8 cellular contexts compared by ENCODE assay signal in the genomic region with DNA sequence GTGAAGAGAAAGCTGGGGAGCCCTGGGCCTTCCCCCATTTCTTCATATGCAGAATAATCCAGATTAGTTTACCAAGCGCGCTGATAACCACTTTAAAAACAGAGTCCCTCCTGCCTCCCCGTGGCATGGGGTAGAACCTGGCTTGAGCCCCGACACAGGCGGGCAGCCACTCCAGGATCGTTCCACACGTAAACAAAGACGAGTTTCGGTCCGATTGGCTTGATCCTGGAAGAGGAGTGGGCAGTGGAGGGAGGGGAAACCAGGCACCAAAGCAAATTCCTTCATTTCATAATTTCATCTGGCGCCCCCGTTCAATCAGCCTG. TPM values are rescaled to one million over a fixed set of nuclear protein-coding genes. Genes with fewer than 3 reads are reported as not detected.
DNase-seq lines count a peak whose midpoint lies in the region; ATAC-seq, FAIRE-seq and TF ChIP-seq lines count a peak whose summit lies in the region.

No MANE protein-coding gene starts in this region.

- DNase-seq in T-helper 2 cell treated with Interferon-gamma antibody and Interleukin-4, amounts not matched to agents 5 μg/mL and 100 μg/mL, for 36 hours (ENCODE audit: low spot score): no peak
- DNase-seq in T-helper 2 cell (no peak), astrocyte of the cerebellum (ENCODE audit: low read depth) (no peak), kidney (no peak), thoracic aorta (ENCODE audit: low spot score) (no peak), UCSD-AML1 (lab: John Stamatoyannopoulos, UW; ENCODE audit: unreplicated experiment) (no peak), SW 1271 (lab: John Stamatoyannopoulos, UW) (no peak)
- no peak for DNase-seq in NK-92 treated with Interleukin-12 subunit alpha and Interleukin-12 subunit beta, amount 100 ng/mL, for 24 hours (lab: John Stamatoyannopoulos, UW)

- H3K27ac ChIP-seq in kidney (ENCODE audit: low read depth in 2 of 2, low read length in 2 of 2): peak overlapping the region; percentile 58 to 70
- peak overlapping the region; percentile 94 to 99 for H3K27ac ChIP-seq in thoracic aorta

- peak overlapping the region in 1 of 2 donors; percentile 44 for H3K9ac ChIP-seq in kidney (ENCODE audit: low read length in 2 of 2)

- H3K4me3 ChIP-seq in astrocyte of the cerebellum (ENCODE audit: low read depth, low read length): peak overlapping the region; percentile 53
- H3K4me3 ChIP-seq in kidney (ENCODE audit: low read length in 2 of 2): peak overlapping the region; percentile 63 to 68
- H3K4me3 ChIP-seq in thoracic aorta: peak overlapping the region; percentile 81

- TF ChIP-seq CTCF in astrocyte of the cerebellum (IDR thresholded peaks at IDR 0.05; ENCODE audit: low read depth, low read length, missing control alignments): no peak
- no peak for TF ChIP-seq CTCF in kidney (IDR thresholded peaks at IDR 0.05; ENCODE audit: borderline replicate concordance, extremely low read depth, insufficient read depth)
- TF ChIP-seq CTCF in thoracic aorta (IDR thresholded peaks at IDR 0.05): no peak

- intact Hi-C loops in kidney (cut with DNase I): no loop called here

- H3K36me3 ChIP-seq in kidney (ENCODE audit: control insufficient read depth in 1 of 2, insufficient read depth in 2 of 2, low read length in 2 of 2) (no peaks in the 10 kb centered on the region), thoracic aorta (no peaks in the 10 kb centered on the region)

- in situ Hi-C loops in astrocyte of the cerebellum (cut with HindIII; ENCODE audit: low sequenced_read_pairs): no loop called here

- H3K4me1 Mint-ChIP-seq in T-helper 2 cell treated with Interferon-gamma antibody and Interleukin-4, amounts not matched to agents 5 μg/mL and 100 μg/mL, for 36 hours (ENCODE audit: low read depth): peaks cover 5% of the 10 kb centered on the region

- H3K27ac Mint-ChIP-seq in T-helper 2 cell treated with Interferon-gamma antibody and Interleukin-4, amounts not matched to agents 5 μg/mL and 100 μg/mL, for 36 hours: no peak overlapping the region

- H3K27me3 Mint-ChIP-seq in T-helper 2 cell treated with Interferon-gamma antibody and Interleukin-4, amounts not matched to agents 5 μg/mL and 100 μg/mL, for 36 hours (ENCODE audit: low read depth): peaks cover 48% of the 10 kb centered on the region

- H3K4me3 Mint-ChIP-seq in T-helper 2 cell treated with Interferon-gamma antibody and Interleukin-4, amounts not matched to agents 5 μg/mL and 100 μg/mL, for 36 hours: peak overlapping the region; percentile 78

- peak; percentile 7 for ATAC-seq in thoracic aorta (ENCODE audit: insufficient number of reproducible peaks, low FRiP score, low read depth)

- no peaks in the 10 kb centered on the region for H3K27me3 ChIP-seq in thoracic aorta (replicated peaks; ENCODE audit: insufficient read depth)

- H3K36me3 Mint-ChIP-seq in T-helper 2 cell treated with Interferon-gamma antibody and Interleukin-4, amounts not matched to agents 5 μg/mL and 100 μg/mL, for 36 hours (ENCODE audit: low read depth): no peaks in the 10 kb centered on the region

- H3K9me3 Mint-ChIP-seq in T-helper 2 cell treated with Interferon-gamma antibody and Interleukin-4, amounts not matched to agents 5 μg/mL and 100 μg/mL, for 36 hours: no peaks in the 10 kb centered on the region

- H3K4me1 ChIP-seq in kidney (ENCODE audit: control insufficient read depth in 1 of 2, insufficient read depth in 1 of 2, low read depth in 1 of 2, low read length in 2 of 2) (peaks cover 0 to 6% of the 10 kb centered on the region in 2 donors), thoracic aorta (ENCODE audit: control insufficient read depth in 1 of 2, low read depth in 2 of 2) (peaks cover 0 to 25% of the 10 kb centered on the region in 2 donors)

- no peaks in the 10 kb centered on the region for H3K9me3 ChIP-seq in kidney (ENCODE audit: control insufficient read depth in 1 of 2, low read length in 2 of 2)
- H3K9me3 ChIP-seq in thoracic aorta: no peaks in the 10 kb centered on the region

- no peak for FAIRE-seq in kidney (lab: Jason Lieb, UNC)

RNA-seq across cellular contexts. Expression of gene GPRC5A, which starts 0.9 kb away (rescaled TPM):
- total RNA-seq in kidney (60.6 TPM), thoracic aorta (100 to 1,000 TPM in 1 of 2 donors, 10 to 100 TPM in 1; 42.8 to 123 TPM)
- 6.3 TPM for polyA plus RNA-seq in kidney (ENCODE audit: insufficient read depth, low read depth, low replicate concordance)
